ENCODE assay signal across 9 cellular contexts in genomic region chr4:16714191-16714590, GRCh38.
"Had no signal": no experiment of that assay in that cellular context is flagged by ENCODE, and none has a peak within 500 bp of the region (broad histone marks: within the 10 kb centered on the region; RNA-seq: fewer than 3 reads in every experiment).

No MANE protein-coding gene starts in this region.

- ATAC-seq: GM23338, HCT116 had no signal

- H2AFZ ChIP-seq: GM23248, GM23338 had no signal

- H3K36me3 ChIP-seq: HAP-1 had no signal

- H3K4me3 ChIP-seq: GM23248, GM23338, HAP-1 had no signal

- H3K4me2 ChIP-seq: GM23338 had no signal

- H3K4me1 ChIP-seq: HAP-1 had no signal

- H3K9me3 ChIP-seq: HAP-1 had no signal

- DNase-seq: GM23248, GOT3, H7, H9, HCEC 1CT, HFFc6 had no signal

- H3K27ac ChIP-seq: GM23248 had no signal
